14 cellular contexts compared by ENCODE assay signal in the genomic region with DNA sequence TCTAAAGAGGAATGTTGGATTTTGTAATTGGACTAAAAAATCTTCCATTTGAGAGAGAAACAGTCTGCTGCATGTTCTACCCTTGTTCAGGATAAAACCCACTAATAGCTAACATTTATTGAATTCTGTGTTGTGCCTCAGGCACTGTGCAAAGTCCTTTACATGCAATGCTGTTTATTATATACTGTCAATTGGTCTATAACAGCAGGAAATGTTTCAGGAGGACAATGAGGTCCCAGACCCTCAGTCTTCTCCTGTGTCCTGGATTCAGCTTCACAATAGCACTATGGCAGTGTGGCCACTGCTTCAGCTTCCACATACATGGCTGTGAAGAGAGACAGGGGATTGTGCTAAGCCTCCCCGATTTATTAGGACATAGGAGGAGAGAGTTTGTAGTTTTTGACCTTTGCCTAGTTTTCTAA. TPM values are rescaled to one million over a fixed set of nuclear protein-coding genes. Genes with fewer than 3 reads are reported as not detected.
A peak's percentile ranks its signal among the peaks of the same experiment; 100 is the strongest.
DNase-seq lines count a peak whose midpoint lies in the region; ATAC-seq and TF ChIP-seq lines count a peak whose summit lies in the region.
"Had no signal": no experiment of that assay in that cellular context is flagged by ENCODE, and none has a peak within 500 bp of the region (broad histone marks: within the 10 kb centered on the region; RNA-seq: fewer than 3 reads in every experiment).

No MANE protein-coding gene starts in this region.

- H3K4me1 ChIP-seq in OCI-LY3 (ENCODE audit: low read length) = peaks cover 89% of the 10 kb centered on the region
- H3K4me1 ChIP-seq in osteoblast (ENCODE audit: insufficient read depth, low read length) = peaks cover 58% of the 10 kb centered on the region

- H3K9ac ChIP-seq in OCI-LY3 (ENCODE audit: low read length) = 0 out of 2 replicates have a peak overlapping the region, but pooled peaks have one; percentile 86

- no peaks in the 10 kb centered on the region for H3K9me3 Mint-ChIP-seq in T-helper 1 cell treated with Interleukin-12 subunit alpha and Interleukin-12 subunit beta and Interleukin-4 antibody, amounts not matched to agents 30 μg/mL and 1 μg/mL, for 36 hours
- no peaks in the 10 kb centered on the region for H3K9me3 Mint-ChIP-seq in effector memory CD8-positive, alpha-beta T cell

- H3K4me1 Mint-ChIP-seq in T-helper 1 cell treated with Interleukin-12 subunit alpha and Interleukin-12 subunit beta and Interleukin-4 antibody, amounts not matched to agents 30 μg/mL and 1 μg/mL, for 36 hours (ENCODE audit: low read depth) = peaks cover 62% of the 10 kb centered on the region
- peaks cover 62 to 76% of the 10 kb centered on the region in 2 donors for H3K4me1 Mint-ChIP-seq in effector memory CD8-positive, alpha-beta T cell (ENCODE audit: low read depth in 2 of 2)

- DNase-seq in T-helper 1 cell (no peak), osteoblast (ENCODE audit: insufficient read length, low spot score, missing footprints) (no peak), AML-193 (lab: John Stamatoyannopoulos, UW) (no peak), SKM-1 treated with dmso at 0.1 percent for 144 hours (lab: John Stamatoyannopoulos, UW; ENCODE audit: unreplicated experiment) (no peak)
- DNase-seq in effector memory CD8-positive, alpha-beta T cell = no peak
- DNase-seq: activated CD4-positive, CD25-positive, alpha-beta regulatory T cell treated with anti-CD3 and anti-CD28 coated beads, Interleukin-2, amount 50 U/mL, for 72 hours; activated gamma-delta T cell; left lung; NCI-H1048; NCI-H345 had no signal

- H3K9me3 ChIP-seq in OCI-LY3 (ENCODE audit: insufficient read depth, low read length) = no peaks in the 10 kb centered on the region
- H3K9me3 ChIP-seq in osteoblast (ENCODE audit: low read depth, low read length) = no peaks in the 10 kb centered on the region
- H3K9me3 ChIP-seq: left lung, thoracic aorta had no signal

- H2AFZ ChIP-seq in OCI-LY3 (ENCODE audit: low read depth, low read length) (no peak overlapping the region), osteoblast (ENCODE audit: low read length) (no peak overlapping the region)

- no peak overlapping the region for H3K4me3 Mint-ChIP-seq in T-helper 1 cell treated with Interleukin-12 subunit alpha and Interleukin-12 subunit beta and Interleukin-4 antibody, amounts not matched to agents 30 μg/mL and 1 μg/mL, for 36 hours
- H3K4me3 Mint-ChIP-seq in effector memory CD8-positive, alpha-beta T cell = peak overlapping the region in 1 of 2 donors; percentile 87

- H3K4me3 ChIP-seq in OCI-LY3 (ENCODE audit: low read length) = no peak overlapping the region
- no peak overlapping the region for H3K4me3 ChIP-seq in osteoblast (ENCODE audit: insufficient read depth, low read length)
- H3K4me3 ChIP-seq: left lung, thoracic aorta had no signal

- no peak for ATAC-seq in effector memory CD8-positive, alpha-beta T cell (replicated peaks)
- no peak for ATAC-seq in GM19467 (IDR thresholded peaks at IDR 0.05; ENCODE audit: unreplicated experiment)
- ATAC-seq: left lung had no signal

- TF ChIP-seq CTCF in OCI-LY3 (IDR thresholded peaks at IDR 0.05; ENCODE audit: low read depth, low read length) (no peak), osteoblast (IDR thresholded peaks at IDR 0.05; ENCODE audit: extremely low read depth, low read depth, low read length) (no peak)

- H3K79me2 ChIP-seq in OCI-LY3 (ENCODE audit: low read length) (peaks cover 98% of the 10 kb centered on the region), osteoblast (ENCODE audit: insufficient read depth, low read length) (peaks cover 98% of the 10 kb centered on the region)

- no peaks in the 10 kb centered on the region for H3K27me3 ChIP-seq in OCI-LY3 (ENCODE audit: low read depth, low read length)
- H3K27me3 ChIP-seq in osteoblast (ENCODE audit: insufficient read depth, low read length) = no peaks in the 10 kb centered on the region
- H3K27me3 ChIP-seq: left lung had no signal

- peaks cover 50% of the 10 kb centered on the region for H3K36me3 ChIP-seq in OCI-LY3 (replicated peaks; ENCODE audit: low read depth, low read length)
- H3K36me3 ChIP-seq in osteoblast (ENCODE audit: insufficient read depth, low read length) = no peaks in the 10 kb centered on the region
- H3K36me3 ChIP-seq: left lung, thoracic aorta had no signal

- no peaks in the 10 kb centered on the region for H3K27me3 Mint-ChIP-seq in T-helper 1 cell treated with Interleukin-12 subunit alpha and Interleukin-12 subunit beta and Interleukin-4 antibody, amounts not matched to agents 30 μg/mL and 1 μg/mL, for 36 hours (ENCODE audit: low read depth)
- no peaks in the 10 kb centered on the region for H3K27me3 Mint-ChIP-seq in effector memory CD8-positive, alpha-beta T cell

- H3K27ac ChIP-seq in OCI-LY3 (ENCODE audit: low read length) (peak overlapping the region; percentile 92; the same call in 1 of the 2 replicates), osteoblast (ENCODE audit: low read depth, low read length) (peak overlapping the region; percentile 69)
- H3K27ac ChIP-seq: thoracic aorta had no signal

- peaks cover 26% of the 10 kb centered on the region for H3K36me3 Mint-ChIP-seq in T-helper 1 cell treated with Interleukin-12 subunit alpha and Interleukin-12 subunit beta and Interleukin-4 antibody, amounts not matched to agents 30 μg/mL and 1 μg/mL, for 36 hours (ENCODE audit: low read depth)
- peaks cover 18% of the 10 kb centered on the region for H3K36me3 Mint-ChIP-seq in effector memory CD8-positive, alpha-beta T cell (ENCODE audit: insufficient read depth)

- H4K20me1 ChIP-seq in OCI-LY3 (ENCODE audit: insufficient read depth, low read length) (peaks cover 72% of the 10 kb centered on the region), osteoblast (ENCODE audit: insufficient read depth, low read length) (peaks cover 34% of the 10 kb centered on the region)

- H3K27ac Mint-ChIP-seq in T-helper 1 cell treated with Interleukin-12 subunit alpha and Interleukin-12 subunit beta and Interleukin-4 antibody, amounts not matched to agents 30 μg/mL and 1 μg/mL, for 36 hours = peak overlapping the region; percentile 50
- H3K27ac Mint-ChIP-seq in effector memory CD8-positive, alpha-beta T cell = peak overlapping the region; percentile 93 to 94

- H3K4me2 ChIP-seq in OCI-LY3 (ENCODE audit: low read length) = peak overlapping the region; percentile 93; the same call in 1 of the 2 replicates
- H3K4me2 ChIP-seq in osteoblast (ENCODE audit: insufficient read depth, low read length) = peak overlapping the region; percentile 46

RNA-seq across cellular contexts. Expression of a gene that starts 11.0 kb away (rescaled TPM):
- total RNA-seq in osteoblast = 27.4 and 28.6 TPM in 2 replicates
